ENCODE assay signal across 8 cellular contexts in genomic region chr9:35757527-35758275, GRCh38. TPM values are rescaled to one million over a fixed set of nuclear protein-coding genes. Genes with fewer than 3 reads are reported as not detected.
A peak's percentile ranks its signal among the peaks of the same experiment; 100 is the strongest.
DNase-seq lines count a peak whose midpoint lies in the region; ATAC-seq and TF ChIP-seq lines count a peak whose summit lies in the region.

No MANE protein-coding gene starts in this region.

- no peaks in the 10 kb centered on the region for H4K20me1 ChIP-seq in BLaER1

- TF ChIP-seq CTCF in left ventricle myocardium inferior (IDR thresholded peaks at IDR 0.05; ENCODE audit: borderline replicate concordance) = no peak
- TF ChIP-seq CTCF in retinal pigment epithelial cell (conservative IDR thresholded peaks at IDR 0.05; ENCODE audit: low read depth, low read length) = no peak

- H3K4me1 Mint-ChIP-seq in activated CD4-positive, alpha-beta memory T cell treated with anti-CD3 and anti-CD28 coated beads, Interleukin-2, amount 10 ng/mL, durations not matched to agents 7 days and 5 days = peaks cover 40% of the 10 kb centered on the region

- intact Hi-C loops in left ventricle myocardium inferior (cut with micrococcal nuclease) = no loop called here

- H3K27ac Mint-ChIP-seq in activated CD4-positive, alpha-beta memory T cell treated with anti-CD3 and anti-CD28 coated beads, Interleukin-2, amount 10 ng/mL, durations not matched to agents 7 days and 5 days = peak overlapping the region; percentile 89

- peak; percentile 15 for TF ChIP-seq POLR2A in GM19193 (IDR thresholded peaks at IDR 0.05; ENCODE audit: extremely low read depth, insufficient read depth, insufficient read length)

- H3K9me3 ChIP-seq in BLaER1 (no peaks in the 10 kb centered on the region), left ventricle myocardium inferior (replicated peaks) (no peaks in the 10 kb centered on the region)

- no peaks in the 10 kb centered on the region for H3K27me3 Mint-ChIP-seq in activated CD4-positive, alpha-beta memory T cell treated with anti-CD3 and anti-CD28 coated beads, Interleukin-2, amount 10 ng/mL, durations not matched to agents 7 days and 5 days

- H3K4me3 ChIP-seq in BLaER1 (peak overlapping the region; percentile 69), left ventricle myocardium inferior (peak overlapping the region; percentile 74), retinal pigment epithelial cell (ENCODE audit: low read length) (peak overlapping the region; percentile 83)

- DNase-seq in activated CD4-positive, alpha-beta memory T cell treated with anti-CD3 and anti-CD28 coated beads, Interleukin-2, amount 10 ng/mL, durations not matched to agents 7 days and 5 days = no peak
- DNase-seq in left ventricle myocardium inferior (no peak), retinal pigment epithelial cell (ENCODE audit: low read depth) (no peak), 8988T (no peak)
- no peak for DNase-seq in stimulated activated CD4-positive, alpha-beta T cell treated with anti-CD3 and anti-CD28 coated beads, Interleukin-4, amount 100 ng/mL, for 24 hours

- POLR2A ChIA-PET in activated CD4-positive, alpha-beta memory T cell treated with anti-CD3 and anti-CD28 coated beads, Interleukin-2, amount 10 ng/mL, durations not matched to agents 7 days and 5 days (lab: Charles Lee) = interaction anchor here (1.3 to 1.8 kb wide), 5 partner anchors 10 to 96 kb away, joined by 3 to 11 read pairs (median 6); partner anchors contain the start of genes CREB3, GBA2, RGP1 and TLN1

- peak overlapping the region; percentile 90 for H3K4me3 Mint-ChIP-seq in activated CD4-positive, alpha-beta memory T cell treated with anti-CD3 and anti-CD28 coated beads, Interleukin-2, amount 10 ng/mL, durations not matched to agents 7 days and 5 days

- peaks cover 18% of the 10 kb centered on the region for H3K36me3 Mint-ChIP-seq in activated CD4-positive, alpha-beta memory T cell treated with anti-CD3 and anti-CD28 coated beads, Interleukin-2, amount 10 ng/mL, durations not matched to agents 7 days and 5 days (ENCODE audit: low read depth)

- H3K4me2 ChIP-seq in BLaER1 = peak overlapping the region; percentile 92

- H3K4me1 ChIP-seq in BLaER1 (peaks cover 71% of the 10 kb centered on the region), left ventricle myocardium inferior (peaks cover 30% of the 10 kb centered on the region)

- CTCF ChIA-PET in activated CD4-positive, alpha-beta memory T cell treated with anti-CD3 and anti-CD28 coated beads, Interleukin-2, amount 10 ng/mL, durations not matched to agents 7 days and 5 days (lab: Charles Lee) = interaction anchor here (0.9 to 2.1 kb wide), 12 partner anchors 13 to 250 kb away, joined by 3 to 8 read pairs (median 5); partner anchors contain the start of genes CCDC107, CREB3, RMRP and SPAG8

- H3K27ac ChIP-seq in BLaER1 (peak overlapping the region; percentile 87), left ventricle myocardium inferior (replicated peaks) (peak overlapping the region; percentile 88)

- peaks cover 19% of the 10 kb centered on the region for H3K36me3 ChIP-seq in BLaER1
- peaks cover 24% of the 10 kb centered on the region for H3K36me3 ChIP-seq in left ventricle myocardium inferior

- H3K9ac ChIP-seq in BLaER1 = peak overlapping the region; percentile 78

- ATAC-seq in HG03442 (IDR thresholded peaks at IDR 0.05; ENCODE audit: unreplicated experiment) = peak; percentile 21

- no peaks in the 10 kb centered on the region for H3K27me3 ChIP-seq in BLaER1
- no peaks in the 10 kb centered on the region for H3K27me3 ChIP-seq in left ventricle myocardium inferior (ENCODE audit: low read depth)

- H3K9me3 Mint-ChIP-seq in activated CD4-positive, alpha-beta memory T cell treated with anti-CD3 and anti-CD28 coated beads, Interleukin-2, amount 10 ng/mL, durations not matched to agents 7 days and 5 days = no peaks in the 10 kb centered on the region

RNA-seq across cellular contexts. Expression of gene MSMP, which starts 3.6 kb away (rescaled TPM):
- under 1 TPM in 1 of 2 experiments, not detected in 1; 0.48 TPM for total RNA-seq in activated CD4-positive, alpha-beta memory T cell treated with anti-CD3 and anti-CD28 coated beads, Interleukin-2, amount 10 ng/mL, durations not matched to agents 7 days and 5 days
- not detected for total RNA-seq in left ventricle myocardium inferior

RNA-seq across cellular contexts. Expression of gene RGP1, which starts 8.6 kb away (rescaled TPM):
- total RNA-seq in activated CD4-positive, alpha-beta memory T cell treated with anti-CD3 and anti-CD28 coated beads, Interleukin-2, amount 10 ng/mL, durations not matched to agents 7 days and 5 days = 10 to 100 TPM; 29.1 to 29.5 TPM
- total RNA-seq in left ventricle myocardium inferior = 30.2 TPM

RNA-seq across cellular contexts. Expression of gene GBA2, which starts 8.7 kb away (rescaled TPM):
- total RNA-seq in activated CD4-positive, alpha-beta memory T cell treated with anti-CD3 and anti-CD28 coated beads, Interleukin-2, amount 10 ng/mL, durations not matched to agents 7 days and 5 days = 10 to 100 TPM; 45.8 to 49.1 TPM
- total RNA-seq in left ventricle myocardium inferior = 75.0 TPM

RNA-seq across cellular contexts. Expression of gene CREB3, which starts 25.2 kb away (rescaled TPM):
- total RNA-seq in activated CD4-positive, alpha-beta memory T cell treated with anti-CD3 and anti-CD28 coated beads, Interleukin-2, amount 10 ng/mL, durations not matched to agents 7 days and 5 days = 10 to 100 TPM; 23.2 to 24.1 TPM
- total RNA-seq in left ventricle myocardium inferior = 20.6 TPM

RNA-seq across cellular contexts. Expression of gene TLN1, which starts 25.7 kb away (rescaled TPM):
- 100 to 1,000 TPM; 341 to 354 TPM for total RNA-seq in activated CD4-positive, alpha-beta memory T cell treated with anti-CD3 and anti-CD28 coated beads, Interleukin-2, amount 10 ng/mL, durations not matched to agents 7 days and 5 days
- total RNA-seq in left ventricle myocardium inferior = 234 TPM
